ENCODE assay signal across 18 cellular contexts in the genomic region with DNA sequence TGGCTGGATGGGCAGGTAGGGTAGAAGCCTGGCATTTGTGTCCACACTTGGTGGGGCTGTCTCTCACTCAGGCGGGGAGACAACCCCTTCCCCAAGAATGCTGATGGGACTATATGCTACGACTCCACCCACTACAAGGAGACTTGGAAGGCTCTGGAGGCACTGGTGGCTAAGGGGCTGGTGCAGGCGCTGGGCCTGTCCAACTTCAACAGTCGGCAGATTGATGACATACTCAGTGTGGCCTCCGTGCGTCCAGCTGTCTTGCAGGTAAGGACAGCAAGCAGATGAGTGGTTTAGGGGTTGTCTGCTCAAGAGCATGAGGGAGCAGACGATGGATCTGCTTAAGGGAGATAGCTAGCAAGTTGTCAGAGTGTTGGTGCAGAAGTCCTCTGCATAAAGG. TPM values are rescaled to one million over a fixed set of nuclear protein-coding genes. Genes with fewer than 3 reads are reported as not detected.
DNase-seq lines count a peak whose midpoint lies in the region; ATAC-seq, FAIRE-seq and TF ChIP-seq lines count a peak whose summit lies in the region.
"Had no signal": no experiment of that assay in that cellular context is flagged by ENCODE, and none has a peak within 500 bp of the region (broad histone marks: within the 10 kb centered on the region; RNA-seq: fewer than 3 reads in every experiment).

No MANE protein-coding gene starts in this region.

- H3K27ac Mint-ChIP-seq in activated naive CD8-positive, alpha-beta T cell treated with anti-CD3 and anti-CD28 coated beads, Interleukin-2, amount 10 ng/mL, durations not matched to agents 7 days and 5 days: peak overlapping the region; percentile 3
- H3K27ac Mint-ChIP-seq in activated naive CD8-positive, alpha-beta T cell treated with anti-CD3 and anti-CD28 coated beads for 36 hours: no peak overlapping the region
- H3K27ac Mint-ChIP-seq: CD4-positive, CD25-positive, alpha-beta regulatory T cell had no signal

- H4K20me1 ChIP-seq in H1 (replicated peaks in 1 of 2; ENCODE audit: control insufficient read depth in 1 of 2, insufficient read depth in 2 of 2, low read length in 2 of 2): peaks cover 8 to 16% of the 10 kb centered on the region in 2 experiments

- 93% methylated on average over 7 of the region's 7 CpGs; no CpG with 5 or more reads in 1 of the 2 experiments for WGBS in H1 (ENCODE audit: extremely low coverage in 1 of 2, insufficient coverage in 1 of 2, insufficient read length in 1 of 2, insufficient replicate concordance in 2 of 2, low coverage in 1 of 2, low lambda C conversion rate in 2 of 2, missing lambda C conversion rate in 1 of 2), 2 experiments

- no peak for DNase-seq in activated naive CD8-positive, alpha-beta T cell treated with anti-CD3 and anti-CD28 coated beads, Interleukin-2, amount 10 ng/mL, durations not matched to agents 7 days and 5 days
- DNase-seq in activated naive CD8-positive, alpha-beta T cell treated with anti-CD3 and anti-CD28 coated beads for 36 hours: no peak
- DNase-seq in RWPE1 (ENCODE audit: low spot score) (no peak), H1 (ENCODE audit: low read depth in 1 of 2, low spot score in 2 of 2) (no peak), NCI-H1092 (lab: John Stamatoyannopoulos, UW) (no peak)
- DNase-seq: Caco-2; CD4-positive, CD25-positive, alpha-beta regulatory T cell; GOT3; NCI-H1694 treated with DMSO at 0.1 percent for 48 hours; NCI-H2107; NCI-H510A; NCI-H748 treated with DMSO at 0.1 percent for 48 hours; NK-92 treated with Interleukin-12 subunit alpha and Interleukin-12 subunit beta, amount 100 ng/mL, for 24 hours; Right ventricle myocardium superior had no signal

- H3K4ac ChIP-seq in H1 (replicated peaks; ENCODE audit: insufficient read length, low read depth, low read length): no peak overlapping the region

- TF ChIP-seq RAD21 in H1 (IDR thresholded peaks at IDR 0.05 in 1 of 2, conservative IDR thresholded peaks at IDR 0.05 in 1 of 2; ENCODE audit: low read depth in 2 of 2, low read length in 2 of 2): no peak

- H3K36me3 Mint-ChIP-seq in activated naive CD8-positive, alpha-beta T cell treated with anti-CD3 and anti-CD28 coated beads, Interleukin-2, amount 10 ng/mL, durations not matched to agents 7 days and 5 days: peaks cover 26% of the 10 kb centered on the region
- H3K36me3 Mint-ChIP-seq in activated naive CD8-positive, alpha-beta T cell treated with anti-CD3 and anti-CD28 coated beads for 36 hours: peaks cover 22% of the 10 kb centered on the region

- no peaks in the 10 kb centered on the region for H3K27me3 ChIP-seq in H1 (replicated peaks in 1 of 4; ENCODE audit: control insufficient read depth in 3 of 4, extremely low read depth in 1 of 4, insufficient read depth in 3 of 4, low read length in 3 of 4)

- H3K4me2 ChIP-seq in H1 (ENCODE audit: insufficient read depth in 1 of 2, low read depth in 2 of 2, low read length in 2 of 2): no peak overlapping the region

- H3K9me3 ChIP-seq in H1 (ENCODE audit: insufficient read depth in 2 of 2, low read depth in 1 of 2, low read length in 1 of 2): no peaks in the 10 kb centered on the region
- H3K9me3 ChIP-seq: Caco-2 had no signal

- H3K27me3 Mint-ChIP-seq in activated naive CD8-positive, alpha-beta T cell treated with anti-CD3 and anti-CD28 coated beads, Interleukin-2, amount 10 ng/mL, durations not matched to agents 7 days and 5 days: no peaks in the 10 kb centered on the region
- H3K27me3 Mint-ChIP-seq in activated naive CD8-positive, alpha-beta T cell treated with anti-CD3 and anti-CD28 coated beads for 36 hours: no peaks in the 10 kb centered on the region
- H3K27me3 Mint-ChIP-seq: CD4-positive, CD25-positive, alpha-beta regulatory T cell had no signal

- POLR2A ChIA-PET in activated naive CD8-positive, alpha-beta T cell treated with anti-CD3 and anti-CD28 coated beads, Interleukin-2, amount 10 ng/mL, durations not matched to agents 7 days and 5 days (lab: Charles Lee): interaction anchor here (1.5 to 3.8 kb wide), 3 partner anchors 37 to 56 kb away, joined by 3 to 20 read pairs (median 16); partner anchors contain the start of gene PRDX1
- POLR2A ChIA-PET in RWPE1 (lab: Yijun Ruan, JAX; ENCODE audit: low non-redundant PET) (interaction anchor here (1.0 kb wide), 1 partner anchor 46 kb away, joined by 3 read pairs; the partner anchor contains the start of gene PRDX1), H1 (lab: Charles Lee; ENCODE audit: partially characterized antibody) (interaction anchor here (0.8 to 16.6 kb wide), 8 partner anchors 13 to 67 kb away, joined by 4 to 222 read pairs (median 81); partner anchors contain the start of genes AKR1A1, CCDC163, MMACHC and NASP)

- no peak overlapping the region for H3K4me3 ChIP-seq in H1 (ENCODE audit: extremely low read depth in 1 of 4, insufficient read depth in 2 of 4, low read depth in 3 of 4, low read length in 4 of 4)

- ATAC-seq in activated naive CD8-positive, alpha-beta T cell treated with anti-CD3 and anti-CD28 coated beads, Interleukin-2, amount 10 ng/mL, durations not matched to agents 7 days and 5 days (ENCODE audit: low read depth): no peak
- ATAC-seq in GM18498 (IDR thresholded peaks at IDR 0.05; ENCODE audit: unreplicated experiment) (no peak), GM21786 (IDR thresholded peaks at IDR 0.05; ENCODE audit: unreplicated experiment) (no peak)

- peaks cover 0 to 9% of the 10 kb centered on the region in 2 experiments; a peak in 1 of 4 replicates for H3K79me2 ChIP-seq in H1 (ENCODE audit: control insufficient read depth in 1 of 2, insufficient read depth in 2 of 2, low read length in 2 of 2)

- H3K56ac ChIP-seq in H1 (replicated peaks; ENCODE audit: insufficient read length, low read depth, low read length): no peak overlapping the region

- H3K14ac ChIP-seq in H1 (ENCODE audit: insufficient read length): no peak overlapping the region

- H3K9me3 Mint-ChIP-seq in activated naive CD8-positive, alpha-beta T cell treated with anti-CD3 and anti-CD28 coated beads, Interleukin-2, amount 10 ng/mL, durations not matched to agents 7 days and 5 days: no peaks in the 10 kb centered on the region
- H3K9me3 Mint-ChIP-seq in activated naive CD8-positive, alpha-beta T cell treated with anti-CD3 and anti-CD28 coated beads for 36 hours: no peaks in the 10 kb centered on the region
- H3K9me3 Mint-ChIP-seq: CD4-positive, CD25-positive, alpha-beta regulatory T cell had no signal

- H3K18ac ChIP-seq in H1 (ENCODE audit: extremely low read depth, low read length): no peak overlapping the region

- TF ChIP-seq EP300 in H1 (IDR thresholded peaks at IDR 0.05; ENCODE audit: borderline replicate concordance in 1 of 2, low read depth in 2 of 2, low read length in 2 of 2): no peak

- H2BK20ac ChIP-seq in H1 (ENCODE audit: low read length): no peak overlapping the region

- CTCF ChIA-PET in RWPE1 (lab: Yijun Ruan, JAX) (interaction anchor here (1.4 kb wide), 1 partner anchor 9 kb away, joined by 6 read pairs; no protein-coding TSS in a partner anchor), H1 (lab: Charles Lee; ENCODE audit: partially characterized antibody) (interaction anchor here (0.8 to 10.7 kb wide), 15 partner anchors 9 to 554 kb away, joined by 3 to 133 read pairs (median 7); partner anchors contain the start of genes NASP and PRDX1)

- no peak overlapping the region for H2BK5ac ChIP-seq in H1 (ENCODE audit: low read depth, low read length)

- TF ChIP-seq CTCF in RWPE1 (conservative IDR thresholded peaks at IDR 0.05; ENCODE audit: low read depth): no peak
- no peak for TF ChIP-seq CTCF in H1 (IDR thresholded peaks at IDR 0.05; ENCODE audit: control extremely low read depth in 1 of 3, insufficient read depth in 1 of 3, low read depth in 1 of 3, low read length in 3 of 3)

- peaks cover 2% of the 10 kb centered on the region for H3K4me1 Mint-ChIP-seq in activated naive CD8-positive, alpha-beta T cell treated with anti-CD3 and anti-CD28 coated beads, Interleukin-2, amount 10 ng/mL, durations not matched to agents 7 days and 5 days
- H3K4me1 Mint-ChIP-seq in activated naive CD8-positive, alpha-beta T cell treated with anti-CD3 and anti-CD28 coated beads for 36 hours: peaks cover 2% of the 10 kb centered on the region

- H3K27ac ChIP-seq in RWPE1 (peak overlapping the region; percentile 48), H1 (ENCODE audit: low read depth, low read length) (no peak overlapping the region)

- no peak overlapping the region for H3K4me3 Mint-ChIP-seq in activated naive CD8-positive, alpha-beta T cell treated with anti-CD3 and anti-CD28 coated beads, Interleukin-2, amount 10 ng/mL, durations not matched to agents 7 days and 5 days
- no peak overlapping the region for H3K4me3 Mint-ChIP-seq in activated naive CD8-positive, alpha-beta T cell treated with anti-CD3 and anti-CD28 coated beads for 36 hours
- H3K4me3 Mint-ChIP-seq: CD4-positive, CD25-positive, alpha-beta regulatory T cell had no signal

- no peak overlapping the region for H3K9ac ChIP-seq in H1 (replicated peaks in 1 of 4; ENCODE audit: extremely low read depth in 1 of 4, low read depth in 3 of 4, low read length in 3 of 4)

- H4K91ac ChIP-seq in H1 (replicated peaks; ENCODE audit: insufficient read length, low read length): no peak overlapping the region

- H3K23ac ChIP-seq in H1 (ENCODE audit: insufficient read length): no peak overlapping the region

- no peak overlapping the region for H2AFZ ChIP-seq in H1 (ENCODE audit: low read length)

- H3K23me2 ChIP-seq in H1 (ENCODE audit: low read depth, low read length): no peaks in the 10 kb centered on the region

- no peak overlapping the region for H4K5ac ChIP-seq in H1 (ENCODE audit: insufficient read length, low read depth, low read length)

- 0 out of 2 replicates have a peak, but pooled peaks cover 3% of the 10 kb centered on the region for H3K79me1 ChIP-seq in H1 (ENCODE audit: low read depth, low read length)

- FAIRE-seq in H1 (lab: Jason Lieb, UNC): no peak
- FAIRE-seq: G401.6, RCC 7860 had no signal

- peak overlapping the region; percentile 22; the same call in 1 of the 2 replicates for H4K8ac ChIP-seq in H1 (ENCODE audit: extremely low read depth, insufficient read depth, low read length)

- H3K36me3 ChIP-seq in H1 (ENCODE audit: control insufficient read depth in 2 of 4, insufficient read depth in 4 of 4, low read length in 3 of 4): peaks cover 29 to 63% (median 50%) of the 10 kb centered on the region in 4 experiments

- no peak overlapping the region for H2BK12ac ChIP-seq in H1 (ENCODE audit: low read depth, low read length)

- no peak for TF ChIP-seq POLR2A in H1 (IDR thresholded peaks at IDR 0.05; ENCODE audit: control extremely low read depth in 1 of 2, low read depth in 2 of 2, low read length in 2 of 2)

- no peak overlapping the region for H2AK5ac ChIP-seq in H1 (ENCODE audit: low read depth, low read length)

- no peak overlapping the region for H2BK15ac ChIP-seq in H1 (ENCODE audit: low read length)

- peaks cover 0 to 2% (median under 1%) of the 10 kb centered on the region in 4 experiments; a peak in 4 of 7 replicates for H3K4me1 ChIP-seq in H1 (replicated peaks in 1 of 4; ENCODE audit: control insufficient read depth in 3 of 4, insufficient read depth in 4 of 4, low read length in 3 of 4)
- H3K4me1 ChIP-seq: Caco-2 had no signal

- H2BK120ac ChIP-seq in H1 (replicated peaks; ENCODE audit: low read depth, low read length): no peak overlapping the region

RNA-seq across cellular contexts. Expression of gene NASP, which starts 15.9 kb away (rescaled TPM):
- total RNA-seq in activated naive CD8-positive, alpha-beta T cell treated with anti-CD3 and anti-CD28 coated beads, Interleukin-2, amount 10 ng/mL, durations not matched to agents 7 days and 5 days: 100 to 1,000 TPM; 184 to 188 TPM
- total RNA-seq in activated naive CD8-positive, alpha-beta T cell treated with anti-CD3 and anti-CD28 coated beads for 36 hours: 100 to 1,000 TPM; 274 to 278 TPM
- total RNA-seq in H1 (2021; fragmentation: NEBNext Ultra II Directional; extraction: Animal tissue kit (Norgen Biotek cat#: 25700)): 629 and 647 TPM in 2 replicates
- 263 and 356 TPM in 2 replicates for polyA plus RNA-seq in H1 (2011; rRNA removed)
- 423 TPM for polyA plus RNA-seq in H1 (2011; cell fraction: cytosol; rRNA removed)
- polyA plus RNA-seq in H1 (2011; cell fraction: nucleus; rRNA removed): 380 TPM
- polyA plus RNA-seq in H1 (2012, experiment 1 of 2): 633 to 774 TPM (median 699 TPM) in 4 replicates
- 83.2 TPM for polyA plus RNA-seq in H1 (2012, experiment 2 of 2)
- polyA plus RNA-seq in H1 (2013, experiment 1 of 2): 395 TPM
- polyA plus RNA-seq in H1 (2013, experiment 2 of 2): 401 TPM
- polyA minus RNA-seq in H1 (2011; rRNA and poly(A)+ RNA removed): 220 and 315 TPM in 2 replicates
- polyA minus RNA-seq in H1 (2011; cell fraction: cytosol; rRNA and poly(A)+ RNA removed): 375 TPM
- polyA minus RNA-seq in H1 (2011; cell fraction: nucleus; rRNA and poly(A)+ RNA removed): 203 TPM

RNA-seq across cellular contexts. Expression of gene AKR1A1, which starts 17.3 kb away (rescaled TPM):
- 100 to 1,000 TPM; 102 to 116 TPM for total RNA-seq in activated naive CD8-positive, alpha-beta T cell treated with anti-CD3 and anti-CD28 coated beads, Interleukin-2, amount 10 ng/mL, durations not matched to agents 7 days and 5 days
- 100 to 1,000 TPM; 181 to 203 TPM for total RNA-seq in activated naive CD8-positive, alpha-beta T cell treated with anti-CD3 and anti-CD28 coated beads for 36 hours
- 334 and 344 TPM in 2 replicates for total RNA-seq in H1 (2021; fragmentation: NEBNext Ultra II Directional; extraction: Animal tissue kit (Norgen Biotek cat#: 25700))
- 399 and 435 TPM in 2 replicates for polyA plus RNA-seq in H1 (2011; rRNA removed)
- polyA plus RNA-seq in H1 (2011; cell fraction: cytosol; rRNA removed): 455 TPM
- 500 TPM for polyA plus RNA-seq in H1 (2011; cell fraction: nucleus; rRNA removed)
- polyA plus RNA-seq in H1 (2012, experiment 1 of 2): 273 to 514 TPM (median 449 TPM) in 4 replicates
- 457 TPM for polyA plus RNA-seq in H1 (2012, experiment 2 of 2)
- polyA plus RNA-seq in H1 (2013, experiment 1 of 2): 245 TPM
- polyA plus RNA-seq in H1 (2013, experiment 2 of 2): 249 TPM
- polyA minus RNA-seq in H1 (2011; rRNA and poly(A)+ RNA removed): 363 and 374 TPM in 2 replicates
- 211 TPM for polyA minus RNA-seq in H1 (2011; cell fraction: cytosol; rRNA and poly(A)+ RNA removed)
- 181 TPM for polyA minus RNA-seq in H1 (2011; cell fraction: nucleus; rRNA and poly(A)+ RNA removed)

RNA-seq across cellular contexts. Expression of gene PRDX1, which starts 46.2 kb away (rescaled TPM):
- total RNA-seq in activated naive CD8-positive, alpha-beta T cell treated with anti-CD3 and anti-CD28 coated beads, Interleukin-2, amount 10 ng/mL, durations not matched to agents 7 days and 5 days: 100 to 1,000 TPM; 159 to 180 TPM
- 100 to 1,000 TPM; 746 to 755 TPM for total RNA-seq in activated naive CD8-positive, alpha-beta T cell treated with anti-CD3 and anti-CD28 coated beads for 36 hours
- total RNA-seq in H1 (2021; fragmentation: NEBNext Ultra II Directional; extraction: Animal tissue kit (Norgen Biotek cat#: 25700)): 1,354 and 1,418 TPM in 2 replicates
- 611 and 1,165 TPM in 2 replicates for polyA plus RNA-seq in H1 (2011; rRNA removed)
- polyA plus RNA-seq in H1 (2011; cell fraction: cytosol; rRNA removed): 1,073 TPM
- 289 TPM for polyA plus RNA-seq in H1 (2011; cell fraction: nucleus; rRNA removed)
- polyA plus RNA-seq in H1 (2012, experiment 1 of 2): 1,250 to 1,913 TPM (median 1,350 TPM) in 4 replicates
- polyA plus RNA-seq in H1 (2012, experiment 2 of 2): 731 TPM
- 1,094 TPM for polyA plus RNA-seq in H1 (2013, experiment 1 of 2)
- polyA plus RNA-seq in H1 (2013, experiment 2 of 2): 1,165 TPM
- polyA minus RNA-seq in H1 (2011; rRNA and poly(A)+ RNA removed): 624 and 694 TPM in 2 replicates
- 277 TPM for polyA minus RNA-seq in H1 (2011; cell fraction: cytosol; rRNA and poly(A)+ RNA removed)
- 228 TPM for polyA minus RNA-seq in H1 (2011; cell fraction: nucleus; rRNA and poly(A)+ RNA removed)

RNA-seq across cellular contexts. Expression of gene CCDC17, which starts 55.9 kb away (rescaled TPM):
- 1 to 10 TPM; 4.4 TPM for total RNA-seq in activated naive CD8-positive, alpha-beta T cell treated with anti-CD3 and anti-CD28 coated beads, Interleukin-2, amount 10 ng/mL, durations not matched to agents 7 days and 5 days
- 1 to 10 TPM; 1.1 to 1.2 TPM for total RNA-seq in activated naive CD8-positive, alpha-beta T cell treated with anti-CD3 and anti-CD28 coated beads for 36 hours
- total RNA-seq in H1 (2021; fragmentation: NEBNext Ultra II Directional; extraction: Animal tissue kit (Norgen Biotek cat#: 25700)): 1.9 and 2.0 TPM in 2 replicates
- polyA plus RNA-seq in H1 (2011; rRNA removed): 0.95 and 1.2 TPM in 2 replicates
- 1.1 TPM for polyA plus RNA-seq in H1 (2011; cell fraction: cytosol; rRNA removed)
- 8.0 TPM for polyA plus RNA-seq in H1 (2011; cell fraction: nucleus; rRNA removed)
- 0.99 to 2.6 TPM (median 1.3 TPM) in 4 replicates for polyA plus RNA-seq in H1 (2012, experiment 1 of 2)
- 0.45 TPM for polyA plus RNA-seq in H1 (2012, experiment 2 of 2)
- 0.63 TPM for polyA plus RNA-seq in H1 (2013, experiment 1 of 2)
- 0.64 TPM for polyA plus RNA-seq in H1 (2013, experiment 2 of 2)
- polyA minus RNA-seq in H1 (2011; rRNA and poly(A)+ RNA removed): 1.6 and 3.4 TPM in 2 replicates
- polyA minus RNA-seq in H1 (2011; cell fraction: cytosol; rRNA and poly(A)+ RNA removed): 1.2 TPM
- 7.9 TPM for polyA minus RNA-seq in H1 (2011; cell fraction: nucleus; rRNA and poly(A)+ RNA removed)
